In genomic region chr10:53598914-53599313, GRCh38 we compare ENCODE assay signal across 2 cellular contexts.
A peak's percentile ranks its signal among the peaks of the same experiment; 100 is the strongest.
TF ChIP-seq lines count a peak whose summit lies in the region.

No MANE protein-coding gene starts in this region.

TF ChIP-seq in WTC11, 78 proteins besides CTCF, POLR2A, EP300 and RAD21 (continued from another document and continues in another):
- TF ChIP-seq SMAD3 (CRISPR knock-in tag; IDR thresholded peaks at IDR 0.05; ENCODE audit: borderline replicate concordance): no peak
- TF ChIP-seq ZBTB21 (CRISPR knock-in tag; IDR thresholded peaks at IDR 0.05; ENCODE audit: borderline replicate concordance): no peak
- TF ChIP-seq ZNF317 (CRISPR knock-in tag; IDR thresholded peaks at IDR 0.05; ENCODE audit: borderline replicate concordance, low read depth): no peak
- no peak for TF ChIP-seq E2F5 (CRISPR knock-in tag; IDR thresholded peaks at IDR 0.05)
- peak; percentile 55; the same call in 1 of the 2 replicates for TF ChIP-seq MYBL2 (CRISPR knock-in tag; IDR thresholded peaks at IDR 0.05)
- TF ChIP-seq, protein P1, sequence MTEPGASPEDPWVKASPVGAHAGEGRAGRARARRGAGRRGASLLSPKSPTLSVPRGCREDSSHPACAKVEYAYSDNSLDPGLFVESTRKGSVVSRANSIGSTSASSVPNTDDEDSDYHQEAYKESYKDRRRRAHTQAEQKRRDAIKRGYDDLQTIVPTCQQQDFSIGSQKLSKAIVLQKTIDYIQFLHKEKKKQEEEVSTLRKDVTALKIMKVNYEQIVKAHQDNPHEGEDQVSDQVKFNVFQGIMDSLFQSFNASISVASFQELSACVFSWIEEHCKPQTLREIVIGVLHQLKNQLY (CRISPR knock-in tag; IDR thresholded peaks at IDR 0.05): no peak
- TF ChIP-seq USF2 (CRISPR knock-in tag; IDR thresholded peaks at IDR 0.05): no peak
- TF ChIP-seq, protein P2, sequence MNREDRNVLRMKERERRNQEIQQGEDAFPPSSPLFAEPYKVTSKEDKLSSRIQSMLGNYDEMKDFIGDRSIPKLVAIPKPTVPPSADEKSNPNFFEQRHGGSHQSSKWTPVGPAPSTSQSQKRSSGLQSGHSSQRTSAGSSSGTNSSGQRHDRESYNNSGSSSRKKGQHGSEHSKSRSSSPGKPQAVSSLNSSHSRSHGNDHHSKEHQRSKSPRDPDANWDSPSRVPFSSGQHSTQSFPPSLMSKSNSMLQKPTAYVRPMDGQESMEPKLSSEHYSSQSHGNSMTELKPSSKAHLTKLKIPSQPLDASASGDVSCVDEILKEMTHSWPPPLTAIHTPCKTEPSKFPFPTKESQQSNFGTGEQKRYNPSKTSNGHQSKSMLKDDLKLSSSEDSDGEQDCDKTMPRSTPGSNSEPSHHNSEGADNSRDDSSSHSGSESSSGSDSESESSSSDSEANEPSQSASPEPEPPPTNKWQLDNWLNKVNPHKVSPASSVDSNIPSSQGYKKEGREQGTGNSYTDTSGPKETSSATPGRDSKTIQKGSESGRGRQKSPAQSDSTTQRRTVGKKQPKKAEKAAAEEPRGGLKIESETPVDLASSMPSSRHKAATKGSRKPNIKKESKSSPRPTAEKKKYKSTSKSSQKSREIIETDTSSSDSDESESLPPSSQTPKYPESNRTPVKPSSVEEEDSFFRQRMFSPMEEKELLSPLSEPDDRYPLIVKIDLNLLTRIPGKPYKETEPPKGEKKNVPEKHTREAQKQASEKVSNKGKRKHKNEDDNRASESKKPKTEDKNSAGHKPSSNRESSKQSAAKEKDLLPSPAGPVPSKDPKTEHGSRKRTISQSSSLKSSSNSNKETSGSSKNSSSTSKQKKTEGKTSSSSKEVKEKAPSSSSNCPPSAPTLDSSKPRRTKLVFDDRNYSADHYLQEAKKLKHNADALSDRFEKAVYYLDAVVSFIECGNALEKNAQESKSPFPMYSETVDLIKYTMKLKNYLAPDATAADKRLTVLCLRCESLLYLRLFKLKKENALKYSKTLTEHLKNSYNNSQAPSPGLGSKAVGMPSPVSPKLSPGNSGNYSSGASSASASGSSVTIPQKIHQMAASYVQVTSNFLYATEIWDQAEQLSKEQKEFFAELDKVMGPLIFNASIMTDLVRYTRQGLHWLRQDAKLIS (CRISPR knock-in tag; IDR thresholded peaks at IDR 0.05; ENCODE audit: borderline replicate concordance): peak; percentile 92; the same call in 1 of the 2 replicates
- TF ChIP-seq, protein P3, sequence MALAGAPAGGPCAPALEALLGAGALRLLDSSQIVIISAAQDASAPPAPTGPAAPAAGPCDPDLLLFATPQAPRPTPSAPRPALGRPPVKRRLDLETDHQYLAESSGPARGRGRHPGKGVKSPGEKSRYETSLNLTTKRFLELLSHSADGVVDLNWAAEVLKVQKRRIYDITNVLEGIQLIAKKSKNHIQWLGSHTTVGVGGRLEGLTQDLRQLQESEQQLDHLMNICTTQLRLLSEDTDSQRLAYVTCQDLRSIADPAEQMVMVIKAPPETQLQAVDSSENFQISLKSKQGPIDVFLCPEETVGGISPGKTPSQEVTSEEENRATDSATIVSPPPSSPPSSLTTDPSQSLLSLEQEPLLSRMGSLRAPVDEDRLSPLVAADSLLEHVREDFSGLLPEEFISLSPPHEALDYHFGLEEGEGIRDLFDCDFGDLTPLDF (CRISPR knock-in tag; IDR thresholded peaks at IDR 0.05): no peak
- no peak for TF ChIP-seq SMAD4 (CRISPR knock-in tag; IDR thresholded peaks at IDR 0.05)
- no peak for TF ChIP-seq RORB (CRISPR knock-in tag; IDR thresholded peaks at IDR 0.05)
- TF ChIP-seq NFE2L1 (CRISPR knock-in tag; IDR thresholded peaks at IDR 0.05): peak; percentile 50; the same call in 1 of the 2 replicates
- 0 out of 2 replicates have a peak, but pooled peaks have one; percentile 59 for TF ChIP-seq ZNF425 (CRISPR knock-in tag; conservative IDR thresholded peaks at IDR 0.05)
- TF ChIP-seq, protein P4, sequence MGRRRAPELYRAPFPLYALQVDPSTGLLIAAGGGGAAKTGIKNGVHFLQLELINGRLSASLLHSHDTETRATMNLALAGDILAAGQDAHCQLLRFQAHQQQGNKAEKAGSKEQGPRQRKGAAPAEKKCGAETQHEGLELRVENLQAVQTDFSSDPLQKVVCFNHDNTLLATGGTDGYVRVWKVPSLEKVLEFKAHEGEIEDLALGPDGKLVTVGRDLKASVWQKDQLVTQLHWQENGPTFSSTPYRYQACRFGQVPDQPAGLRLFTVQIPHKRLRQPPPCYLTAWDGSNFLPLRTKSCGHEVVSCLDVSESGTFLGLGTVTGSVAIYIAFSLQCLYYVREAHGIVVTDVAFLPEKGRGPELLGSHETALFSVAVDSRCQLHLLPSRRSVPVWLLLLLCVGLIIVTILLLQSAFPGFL (CRISPR knock-in tag; IDR thresholded peaks at IDR 0.05; ENCODE audit: borderline replicate concordance): no peak
- no peak for TF ChIP-seq ZNF219 (CRISPR knock-in tag; IDR thresholded peaks at IDR 0.05; ENCODE audit: borderline replicate concordance)

TF ChIP-seq in HepG2, 621 proteins besides CTCF, POLR2A, EP300 and RAD21 (continued from another document):
- no peak for TF ChIP-seq HNF1A (IDR thresholded peaks at IDR 0.05; ENCODE audit: low read depth)
- no peak for TF ChIP-seq HNF1A (CRISPR knock-in tag; IDR thresholded peaks at IDR 0.05; ENCODE audit: borderline replicate concordance)
- no peak for TF ChIP-seq ZNF75D (CRISPR knock-in tag; IDR thresholded peaks at IDR 0.05; ENCODE audit: borderline replicate concordance)
- no peak for TF ChIP-seq ZFP90 (CRISPR knock-in tag; IDR thresholded peaks at IDR 0.05; ENCODE audit: borderline replicate concordance)
- no peak for TF ChIP-seq KDM2A (CRISPR knock-in tag; IDR thresholded peaks at IDR 0.05; ENCODE audit: borderline replicate concordance, low read depth)
- TF ChIP-seq ZFP91 (CRISPR knock-in tag; IDR thresholded peaks at IDR 0.05; ENCODE audit: borderline replicate concordance): no peak
- no peak for TF ChIP-seq RARA (CRISPR knock-in tag; IDR thresholded peaks at IDR 0.05)
- no peak for TF ChIP-seq YEATS2 (CRISPR knock-in tag; IDR thresholded peaks at IDR 0.05; ENCODE audit: borderline replicate concordance)
- no peak for TF ChIP-seq HOXA9 (CRISPR knock-in tag; IDR thresholded peaks at IDR 0.05; ENCODE audit: borderline replicate concordance)
- TF ChIP-seq KAT8 (CRISPR knock-in tag; IDR thresholded peaks at IDR 0.05): no peak
- no peak for TF ChIP-seq RFXAP (CRISPR knock-in tag; IDR thresholded peaks at IDR 0.05; ENCODE audit: borderline replicate concordance)
- no peak for TF ChIP-seq ISL2 (CRISPR knock-in tag; IDR thresholded peaks at IDR 0.05)
- TF ChIP-seq KLF9 (CRISPR knock-in tag; IDR thresholded peaks at IDR 0.05; ENCODE audit: low read depth): no peak
TF ChIP-seq in HepG2: peak in this region for 0.
